Comparison of ENCODE assay signal across 26 cellular contexts in genomic region chr3:36560685-36561084, GRCh38.
"Had no signal": no experiment of that assay in that cellular context is flagged by ENCODE, and none has a peak within 500 bp of the region (broad histone marks: within the 10 kb centered on the region; RNA-seq: fewer than 3 reads in every experiment).

No MANE protein-coding gene starts in this region.

- H2AFZ ChIP-seq: PC-9 had no signal

- H3K27ac ChIP-seq: PC-9, RWPE1, VCaP had no signal

- H3K4me1 Mint-ChIP-seq: activated naive CD4-positive, alpha-beta T cell treated with anti-CD3 and anti-CD28 coated beads, Interleukin-2, amount 10 ng/mL, durations not matched to agents 7 days and 5 days; activated naive CD8-positive, alpha-beta T cell treated with anti-CD3 and anti-CD28 coated beads, Interleukin-2, amount 50 U/mL, for 24 hours had no signal

- DNase-seq: activated B cell treated with CpG ODN at 0.5 μM for 24 hours; activated CD4-positive, alpha-beta memory T cell treated with anti-CD3 and anti-CD28 coated beads for 36 hours; activated CD4-positive, alpha-beta T cell treated with anti-CD3 and anti-CD28 coated beads for 4 hours; activated CD4-positive, alpha-beta T cell treated with anti-CD3 and anti-CD28 coated beads, Interleukin-2, amount 50 U/mL, for 1 hour; activated CD4-positive, CD25-positive, alpha-beta regulatory T cell treated with anti-CD3 and anti-CD28 coated beads, Interleukin-2, amount 50 U/mL, for 72 hours; activated CD8-positive, alpha-beta memory T cell treated with anti-CD3 and anti-CD28 coated beads, Interleukin-2, amount 50 U/mL, for 4 hours; activated effector memory CD4-positive, alpha-beta T cell treated with Interleukin-2 at 50 U/mL for 16 hours; activated naive CD4-positive, alpha-beta T cell treated with anti-CD3 and anti-CD28 coated beads, Interleukin-2, amount 10 ng/mL, durations not matched to agents 7 days and 5 days; activated naive CD8-positive, alpha-beta T cell treated with anti-CD3 and anti-CD28 coated beads, Interleukin-2, amount 50 U/mL, for 24 hours; activated T-cell treated with anti-CD3 and anti-CD28 coated beads for 4 hours; activated T-cell treated with anti-CD3 and anti-CD28 coated beads, Interleukin-2, amount 50 U/mL, for 4 hours; central memory CD4-positive, alpha-beta T cell; NCI-H1417; NCI-H187 treated with DMSO at 0.1 percent for 48 hours; NCI-H2081 treated with DMSO at 0.1 percent for 48 hours; NCI-H524 treated with DMSO at 0.1 percent for 48 hours; PC-9; SIG-M5 had no signal

- ATAC-seq: activated naive CD8-positive, alpha-beta T cell treated with anti-CD3 and anti-CD28 coated beads, Interleukin-2, amount 50 U/mL, for 24 hours; activated T-cell treated with anti-CD3 and anti-CD28 coated beads, Interleukin-2, amount 50 U/mL, for 4 hours; Right ventricle myocardium inferior had no signal

- H3K4me2 ChIP-seq: PC-9 had no signal

- H3K27me3 Mint-ChIP-seq: activated B cell treated with CpG ODN at 0.5 μM for 24 hours; activated CD4-positive, alpha-beta memory T cell treated with anti-CD3 and anti-CD28 coated beads for 36 hours; activated naive CD4-positive, alpha-beta T cell treated with anti-CD3 and anti-CD28 coated beads, Interleukin-2, amount 10 ng/mL, durations not matched to agents 7 days and 5 days had no signal

- H3K36me3 Mint-ChIP-seq: activated CD4-positive, alpha-beta memory T cell treated with anti-CD3 and anti-CD28 coated beads for 36 hours; activated naive CD4-positive, alpha-beta T cell treated with anti-CD3 and anti-CD28 coated beads, Interleukin-2, amount 10 ng/mL, durations not matched to agents 7 days and 5 days; activated naive CD8-positive, alpha-beta T cell; brain had no signal

- H3K4me3 ChIP-seq: PC-9 had no signal

- H3K4me3 Mint-ChIP-seq: activated B cell treated with CpG ODN at 0.5 μM for 24 hours; activated CD4-positive, alpha-beta memory T cell treated with anti-CD3 and anti-CD28 coated beads for 36 hours; activated naive CD4-positive, alpha-beta T cell treated with anti-CD3 and anti-CD28 coated beads, Interleukin-2, amount 10 ng/mL, durations not matched to agents 7 days and 5 days; activated naive CD8-positive, alpha-beta T cell; activated naive CD8-positive, alpha-beta T cell treated with anti-CD3 and anti-CD28 coated beads, Interleukin-2, amount 50 U/mL, for 24 hours; activated T-cell treated with anti-CD3 and anti-CD28 coated beads, Interleukin-2, amount 50 U/mL, for 4 hours; activated T-helper 1 cell treated with anti-CD3 and anti-CD28 coated beads, Interleukin-12 subunit alpha, Interleukin-12 subunit beta, Interleukin-2, Interleukin-4 antibody, amounts not matched to agents 30 ng/mL and 10 ng/mL and 1 ng/mL, durations not matched to agents 14 hours and 24 hours and 36 hours; brain; T-helper 1 cell treated with Interleukin-12 subunit alpha and Interleukin-12 subunit beta and Interleukin-4 antibody, amounts not matched to agents 30 μg/mL and 1 μg/mL, for 36 hours; T-helper 2 cell treated with Interferon-gamma antibody and Interleukin-4, amounts not matched to agents 5 μg/mL and 100 μg/mL, for 36 hours had no signal

- H3K27ac Mint-ChIP-seq: activated B cell treated with CpG ODN at 0.5 μM for 24 hours; activated CD4-positive, alpha-beta memory T cell treated with anti-CD3 and anti-CD28 coated beads for 36 hours; activated naive CD4-positive, alpha-beta T cell treated with anti-CD3 and anti-CD28 coated beads, Interleukin-2, amount 10 ng/mL, durations not matched to agents 7 days and 5 days; activated naive CD8-positive, alpha-beta T cell; activated naive CD8-positive, alpha-beta T cell treated with anti-CD3 and anti-CD28 coated beads, Interleukin-2, amount 50 U/mL, for 24 hours; activated T-helper 1 cell treated with anti-CD3 and anti-CD28 coated beads, Interleukin-12 subunit alpha, Interleukin-12 subunit beta, Interleukin-2, Interleukin-4 antibody, amounts not matched to agents 30 ng/mL and 10 ng/mL and 1 ng/mL, durations not matched to agents 14 hours and 24 hours and 36 hours; T-helper 1 cell treated with Interleukin-12 subunit alpha and Interleukin-12 subunit beta and Interleukin-4 antibody, amounts not matched to agents 30 μg/mL and 1 μg/mL, for 36 hours; T-helper 2 cell treated with Interferon-gamma antibody and Interleukin-4, amounts not matched to agents 5 μg/mL and 100 μg/mL, for 36 hours had no signal

- H3K9me3 Mint-ChIP-seq: activated B cell treated with CpG ODN at 0.5 μM for 24 hours; activated CD4-positive, alpha-beta memory T cell treated with anti-CD3 and anti-CD28 coated beads for 36 hours; activated naive CD4-positive, alpha-beta T cell treated with anti-CD3 and anti-CD28 coated beads, Interleukin-2, amount 10 ng/mL, durations not matched to agents 7 days and 5 days; activated naive CD8-positive, alpha-beta T cell treated with anti-CD3 and anti-CD28 coated beads, Interleukin-2, amount 50 U/mL, for 24 hours; activated T-cell treated with anti-CD3 and anti-CD28 coated beads, Interleukin-2, amount 50 U/mL, for 4 hours; activated T-helper 1 cell treated with anti-CD3 and anti-CD28 coated beads, Interleukin-12 subunit alpha, Interleukin-12 subunit beta, Interleukin-2, Interleukin-4 antibody, amounts not matched to agents 30 ng/mL and 10 ng/mL and 1 ng/mL, durations not matched to agents 14 hours and 24 hours and 36 hours; brain; T-helper 1 cell treated with Interleukin-12 subunit alpha and Interleukin-12 subunit beta and Interleukin-4 antibody, amounts not matched to agents 30 μg/mL and 1 μg/mL, for 36 hours; T-helper 2 cell treated with Interferon-gamma antibody and Interleukin-4, amounts not matched to agents 5 μg/mL and 100 μg/mL, for 36 hours had no signal
